In genomic region chr15:63122002-63122893, GRCh38 we compare ENCODE assay signal across 8 cellular contexts. TPM values are rescaled to one million over a fixed set of nuclear protein-coding genes. Genes with fewer than 3 reads are reported as not detected.
DNase-seq lines count a peak whose midpoint lies in the region; ATAC-seq, FAIRE-seq and TF ChIP-seq lines count a peak whose summit lies in the region.

No MANE protein-coding gene starts in this region.

- POLR2A ChIA-PET in AG04449 (lab: Yijun Ruan, JAX): no interaction called here
- POLR2A ChIA-PET in HepG2 (lab: Yijun Ruan, JAX): interaction anchor here (1.0 kb wide), 1 partner anchor 28 kb away, joined by 3 read pairs; no protein-coding TSS in a partner anchor

- CTCF ChIA-PET in AG04449 (lab: Yijun Ruan, JAX): no interaction called here
- CTCF ChIA-PET in HepG2 (lab: Yijun Ruan, JAX; ENCODE audit: low intra/inter-chr PET ratio, low total read pairs): no interaction called here

- ATAC-seq in GM18861 (IDR thresholded peaks at IDR 0.05; ENCODE audit: unreplicated experiment) (peak; percentile 79), HG03103 (IDR thresholded peaks at IDR 0.05; ENCODE audit: low read depth, unreplicated experiment) (peak; percentile 71), HepG2 (peak; percentile 96)

- H3K4me3 ChIP-seq in AG04449 (ENCODE audit: low read depth, low read length): peak overlapping the region; percentile 82
- H3K4me3 ChIP-seq in HepG2 (replicated peaks in 1 of 3; ENCODE audit: insufficient read depth in 1 of 3, low read depth in 2 of 3, low read length in 3 of 3): peak overlapping the region; percentile 86 to 94 (median 94)

- peak overlapping the region; percentile 61 for H3K4me2 ChIP-seq in HepG2 (ENCODE audit: low read depth, low read length)

- no peaks in the 10 kb centered on the region for H3K27me3 Mint-ChIP-seq in dendritic cell treated with granulocyte-macrophage colony-stimulating factor and Interleukin-4, amounts not matched to agents 40 ng/mL and 50 ng/mL, for 4 days

- WGBS in HepG2 (ENCODE audit: low lambda C conversion rate): 2% methylated on average over 12 of the region's 59 CpGs

- in situ Hi-C loops in HepG2 (cut with HindIII; ENCODE audit: extremely low pct_ligation_motif_present, low pct_unique_long_range_greater_than_20kb): no loop called here

- intact Hi-C loops in dendritic cell treated with granulocyte-macrophage colony-stimulating factor and Interleukin-4, amounts not matched to agents 40 ng/mL and 50 ng/mL, for 4 days (cut with micrococcal nuclease): loop anchor here (2.0 kb wide), 1 partner anchor 69 kb away; no protein-coding TSS in a partner anchor
- intact Hi-C loops in HepG2 (cut with micrococcal nuclease; ENCODE audit: unreplicated experiment): loop anchor here (2.0 kb wide), 1 partner anchor 35 kb away; the partner anchor contains the start of gene RPS27L

- peak overlapping the region; percentile 83 for H3K27ac Mint-ChIP-seq in dendritic cell treated with granulocyte-macrophage colony-stimulating factor and Interleukin-4, amounts not matched to agents 40 ng/mL and 50 ng/mL, for 4 days

- H2AFZ ChIP-seq in HepG2 (ENCODE audit: low read length): no peak overlapping the region

- no peaks in the 10 kb centered on the region for H3K27me3 ChIP-seq in HepG2 (ENCODE audit: control insufficient read depth in 1 of 2, insufficient read depth in 2 of 2, low read length in 2 of 2)

- FAIRE-seq in HepG2 (lab: Jason Lieb, UNC): peak; percentile 26

- TF ChIP-seq RAD21 in HepG2 (CRISPR knock-in tag; IDR thresholded peaks at IDR 0.05): no peak

- H3K4me1 ChIP-seq in HepG2 (ENCODE audit: insufficient read depth, low read length): peaks cover 32% of the 10 kb centered on the region

- H4K20me1 ChIP-seq in HepG2 (ENCODE audit: insufficient read depth, low read length): no peaks in the 10 kb centered on the region

- peaks cover 4% of the 10 kb centered on the region for H3K79me2 ChIP-seq in HepG2 (ENCODE audit: insufficient read depth, low read length)

- TF ChIP-seq CTCF in AG04449 (IDR thresholded peaks at IDR 0.05; ENCODE audit: insufficient read depth, low read length, missing control alignments) (peak; percentile 11), HepG2 (CRISPR knock-in tag; IDR thresholded peaks at IDR 0.05) (peak; percentile 67)

- peaks cover 2 to 10% of the 10 kb centered on the region in 2 experiments; a peak in 2 of 5 replicates for H3K36me3 ChIP-seq in HepG2 (replicated peaks in 1 of 2; ENCODE audit: control insufficient read depth in 1 of 2, insufficient read depth in 2 of 2, low read length in 2 of 2)

- peak; percentile 19 to 49; a peak in 3 of 4 replicates for TF ChIP-seq POLR2A in HepG2 (IDR thresholded peaks at IDR 0.05; ENCODE audit: insufficient read depth in 1 of 2, low read depth in 2 of 2, low read length in 2 of 2)

- H3K9ac ChIP-seq in HepG2 (ENCODE audit: insufficient read depth, low read depth, low read length): peak overlapping the region; percentile 88

- H3K4me3 Mint-ChIP-seq in dendritic cell treated with granulocyte-macrophage colony-stimulating factor and Interleukin-4, amounts not matched to agents 40 ng/mL and 50 ng/mL, for 4 days: peak overlapping the region; percentile 80

- no TSS peak for BruUV-seq in HepG2 (replicated peaks; lab: Mats Ljungman, UMichigan)

- H3K36me3 Mint-ChIP-seq in dendritic cell treated with granulocyte-macrophage colony-stimulating factor and Interleukin-4, amounts not matched to agents 40 ng/mL and 50 ng/mL, for 4 days (ENCODE audit: low read depth): peaks cover 56% of the 10 kb centered on the region

- peak overlapping the region; percentile 85 for H3K27ac ChIP-seq in HepG2 (ENCODE audit: extremely low read length, insufficient read depth, low read length)

- H3K4me1 Mint-ChIP-seq in dendritic cell treated with granulocyte-macrophage colony-stimulating factor and Interleukin-4, amounts not matched to agents 40 ng/mL and 50 ng/mL, for 4 days (ENCODE audit: low read depth): peaks cover 35% of the 10 kb centered on the region

- no peak for TF ChIP-seq EP300 in HepG2 (IDR thresholded peaks at IDR 0.05; ENCODE audit: low read depth in 2 of 2, low read length in 2 of 2)
- TF ChIP-seq EP300 in HepG2 (CRISPR knock-in tag; IDR thresholded peaks at IDR 0.05; ENCODE audit: borderline replicate concordance): no peak

- DNase-seq in AG04449 (ENCODE audit: low read depth, low spot score) (no peak), NCI-H460 (ENCODE audit: extremely low read depth, low read depth) (peak; percentile 65), HepG2 (ENCODE audit: low spot score) (peak; percentile 73)
- DNase-seq in activated CD4-positive, alpha-beta T cell treated with anti-CD3 and anti-CD28 coated beads, Interleukin-2, amount 50 U/mL, for 24 hours (ENCODE audit: low read depth in 1 of 2, low spot score in 1 of 2): peak; percentile 32 to 65
- peak; percentile 78 to 91 for DNase-seq in stimulated activated CD4-positive, alpha-beta T cell treated with anti-CD3 and anti-CD28 coated beads, Interleukin-2, amount 100 ng/mL, for 48 hours

- peaks cover 10% of the 10 kb centered on the region; the same call in 1 of the 2 replicates for H3K9me3 ChIP-seq in HepG2 (ENCODE audit: low read length)

- H3K9me3 Mint-ChIP-seq in dendritic cell treated with granulocyte-macrophage colony-stimulating factor and Interleukin-4, amounts not matched to agents 40 ng/mL and 50 ng/mL, for 4 days: peaks cover 21% of the 10 kb centered on the region

TF ChIP-seq in HepG2, 621 proteins besides CTCF, POLR2A, EP300 and RAD21 (continues in another document):
- no peak for TF ChIP-seq GLMP (CRISPR knock-in tag; IDR thresholded peaks at IDR 0.05; ENCODE audit: borderline replicate concordance)
- peak; percentile 59 for TF ChIP-seq AGO2 (optimal IDR thresholded peaks at IDR 0.05; ENCODE audit: low read depth, low read length)

RNA-seq across cellular contexts. Expression of gene LACTB, which starts 0.6 kb away (rescaled TPM):
- 7.4 and 7.5 TPM in 2 replicates for total RNA-seq in NCI-H460 (2014; rRNA removed; shearing (Covaris generic))
- polyA plus RNA-seq in NCI-H460 (2014; cell fraction: nucleus; rRNA removed): 6.9 and 8.7 TPM in 2 replicates
- 23.0 and 31.0 TPM in 2 replicates for total RNA-seq in HepG2 (2016; rRNA removed; fragmentation: Illumina TruSeq; extraction: Trizol)
- total RNA-seq in HepG2 (2016; cell fraction: cytosol; rRNA removed; fragmentation: Illumina TruSeq; extraction: Trizol; ENCODE audit: low read depth): 2.6 and 4.7 TPM in 2 replicates
- total RNA-seq in HepG2 (2016; cell fraction: insoluble cytoplasmic fraction; rRNA removed; fragmentation: Illumina TruSeq; extraction: Trizol): 20.3 and 27.6 TPM in 2 replicates
- total RNA-seq in HepG2 (2016; cell fraction: membrane; rRNA removed; fragmentation: Illumina TruSeq; extraction: Trizol): 6.4 and 8.7 TPM in 2 replicates
- 10.8 and 14.7 TPM in 2 replicates for total RNA-seq in HepG2 (2016; cell fraction: nucleus; rRNA removed; fragmentation: Illumina TruSeq; extraction: Trizol)
- polyA plus RNA-seq in HepG2 (2011; rRNA removed): 12.2 and 14.8 TPM in 2 replicates
- 7.4 and 10.0 TPM in 2 replicates for polyA plus RNA-seq in HepG2 (2011; cell fraction: cytosol; rRNA removed)
- polyA plus RNA-seq in HepG2 (2011; cell fraction: nucleus; rRNA removed): 4.0 and 4.7 TPM in 2 replicates
- polyA plus RNA-seq in HepG2 (2012): 18.6 and 25.3 TPM in 2 replicates
- 2.1 and 2.8 TPM in 2 replicates for polyA plus RNA-seq in HepG2 (2016; cell fraction: cytosol; fragmentation: Illumina TruSeq; extraction: Trizol; ENCODE audit: low read depth)
- 27.4 and 33.8 TPM in 2 replicates for polyA plus RNA-seq in HepG2 (2016; cell fraction: insoluble cytoplasmic fraction; fragmentation: Illumina TruSeq; extraction: Trizol; ENCODE audit: low read depth)
- 4.7 and 5.9 TPM in 2 replicates for polyA plus RNA-seq in HepG2 (2016; cell fraction: membrane; fragmentation: Illumina TruSeq; extraction: Trizol; ENCODE audit: low read depth)
- 13.9 and 15.3 TPM in 2 replicates for polyA plus RNA-seq in HepG2 (2016; cell fraction: nucleus; fragmentation: Illumina TruSeq; extraction: Trizol; ENCODE audit: insufficient read depth, low read depth)
- polyA minus RNA-seq in HepG2 (2011; rRNA and poly(A)+ RNA removed; ENCODE audit: low replicate concordance): 2.3 and 2.8 TPM in 2 replicates
- 8.0 and 8.3 TPM in 2 replicates for polyA minus RNA-seq in HepG2 (2011; cell fraction: cytosol; rRNA and poly(A)+ RNA removed)
- polyA minus RNA-seq in HepG2 (2011; cell fraction: nucleus; rRNA and poly(A)+ RNA removed): 10.9 and 15.3 TPM in 2 replicates

RNA-seq across cellular contexts. Expression of gene RPS27L, which starts 35.0 kb away (rescaled TPM):
- total RNA-seq in NCI-H460 (2014; rRNA removed; shearing (Covaris generic)): 298 and 356 TPM in 2 replicates
- 19.2 and 23.2 TPM in 2 replicates for polyA plus RNA-seq in NCI-H460 (2014; cell fraction: nucleus; rRNA removed)
- 433 and 596 TPM in 2 replicates for total RNA-seq in HepG2 (2016; rRNA removed; fragmentation: Illumina TruSeq; extraction: Trizol)
- 167 and 206 TPM in 2 replicates for total RNA-seq in HepG2 (2016; cell fraction: cytosol; rRNA removed; fragmentation: Illumina TruSeq; extraction: Trizol; ENCODE audit: low read depth)
- total RNA-seq in HepG2 (2016; cell fraction: insoluble cytoplasmic fraction; rRNA removed; fragmentation: Illumina TruSeq; extraction: Trizol): 426 and 625 TPM in 2 replicates
- total RNA-seq in HepG2 (2016; cell fraction: membrane; rRNA removed; fragmentation: Illumina TruSeq; extraction: Trizol): 209 and 262 TPM in 2 replicates
- 142 and 149 TPM in 2 replicates for total RNA-seq in HepG2 (2016; cell fraction: nucleus; rRNA removed; fragmentation: Illumina TruSeq; extraction: Trizol)
- polyA plus RNA-seq in HepG2 (2011; rRNA removed): 210 and 231 TPM in 2 replicates
- polyA plus RNA-seq in HepG2 (2011; cell fraction: cytosol; rRNA removed): 112 and 159 TPM in 2 replicates
- 53.6 and 77.1 TPM in 2 replicates for polyA plus RNA-seq in HepG2 (2011; cell fraction: nucleus; rRNA removed)
- 270 and 317 TPM in 2 replicates for polyA plus RNA-seq in HepG2 (2012)
- polyA plus RNA-seq in HepG2 (2016; cell fraction: cytosol; fragmentation: Illumina TruSeq; extraction: Trizol; ENCODE audit: low read depth): 194 and 258 TPM in 2 replicates
- 673 and 714 TPM in 2 replicates for polyA plus RNA-seq in HepG2 (2016; cell fraction: insoluble cytoplasmic fraction; fragmentation: Illumina TruSeq; extraction: Trizol; ENCODE audit: low read depth)
- polyA plus RNA-seq in HepG2 (2016; cell fraction: membrane; fragmentation: Illumina TruSeq; extraction: Trizol; ENCODE audit: low read depth): 226 and 313 TPM in 2 replicates
- polyA plus RNA-seq in HepG2 (2016; cell fraction: nucleus; fragmentation: Illumina TruSeq; extraction: Trizol; ENCODE audit: insufficient read depth, low read depth): 277 and 280 TPM in 2 replicates
- polyA minus RNA-seq in HepG2 (2011; rRNA and poly(A)+ RNA removed; ENCODE audit: low replicate concordance): 12.7 and 14.4 TPM in 2 replicates
- 46.3 and 58.6 TPM in 2 replicates for polyA minus RNA-seq in HepG2 (2011; cell fraction: cytosol; rRNA and poly(A)+ RNA removed)
- polyA minus RNA-seq in HepG2 (2011; cell fraction: nucleus; rRNA and poly(A)+ RNA removed): 80.2 and 91.3 TPM in 2 replicates
